ENCODE assay signal across 7 cellular contexts in genomic region chr5:97182571-97183099, GRCh38. TPM values are rescaled to one million over a fixed set of nuclear protein-coding genes. Genes with fewer than 3 reads are reported as not detected.
DNase-seq lines count a peak whose midpoint lies in the region; ATAC-seq, FAIRE-seq and TF ChIP-seq lines count a peak whose summit lies in the region.

No MANE protein-coding gene starts in this region.

- TF ChIP-seq CTCF in RWPE2 (IDR thresholded peaks at IDR 0.05; ENCODE audit: poor library complexity, severe bottlenecking) (no peak), esophagus muscularis mucosa (IDR thresholded peaks at IDR 0.05) (no peak), parathyroid adenoma (IDR thresholded peaks at IDR 0.05) (no peak), D721Med (IDR thresholded peaks at IDR 0.05; ENCODE audit: insufficient read depth, missing control alignments) (no peak)

- H3K27me3 ChIP-seq in RWPE2 (ENCODE audit: insufficient read depth, poor library complexity, severe bottlenecking) (no peaks in the 10 kb centered on the region), esophagus muscularis mucosa (no peaks in the 10 kb centered on the region), parathyroid adenoma (ENCODE audit: control insufficient read depth, insufficient read depth, low read length) (no peaks in the 10 kb centered on the region)

- H3K4me2 ChIP-seq in parathyroid adenoma (ENCODE audit: low read length): peak overlapping the region; percentile 76

- peaks cover 3% of the 10 kb centered on the region for H3K79me2 ChIP-seq in parathyroid adenoma

- TF ChIP-seq EP300 in esophagus muscularis mucosa (IDR thresholded peaks at IDR 0.05): no peak

- H3K27ac ChIP-seq in RWPE2 (ENCODE audit: poor library complexity, severe bottlenecking) (peak overlapping the region; percentile 84), esophagus muscularis mucosa (replicated peaks in 1 of 4) (peak overlapping the region; percentile 84 to 88 (median 86)), parathyroid adenoma (peak overlapping the region; percentile 86)

- intact Hi-C loops in esophagus muscularis mucosa (cut with DNase I): no loop called here

- H3K4me3 ChIP-seq in RWPE2 (ENCODE audit: severe bottlenecking) (peak overlapping the region; percentile 51), esophagus muscularis mucosa (peak overlapping the region; percentile 79 to 81 (median 80)), parathyroid adenoma (ENCODE audit: low read depth, low read length) (peak overlapping the region; percentile 96)

- H3K4me1 ChIP-seq in RWPE2 (ENCODE audit: insufficient read depth, poor library complexity, severe bottlenecking): peaks cover 14% of the 10 kb centered on the region
- H3K4me1 ChIP-seq in esophagus muscularis mucosa: peaks cover 24 to 30% (median 29%) of the 10 kb centered on the region in 4 donors
- H3K4me1 ChIP-seq in parathyroid adenoma: peaks cover 3% of the 10 kb centered on the region

- peak overlapping the region; percentile 41 for H3K9ac ChIP-seq in parathyroid adenoma

- TF ChIP-seq POLR2A in esophagus muscularis mucosa (IDR thresholded peaks at IDR 0.05; ENCODE audit: low read depth): no peak

- peak overlapping the region; percentile 93 for H2AFZ ChIP-seq in parathyroid adenoma

- ATAC-seq in RWPE2 (ENCODE audit: low read depth) (no peak), GM21737 (IDR thresholded peaks at IDR 0.05; ENCODE audit: unreplicated experiment) (no peak)

- DNase-seq in GM19239 (ENCODE audit: insufficient read length, low spot score): no peak
- no peak for DNase-seq in RWPE2 (ENCODE audit: low spot score)
- no peak for DNase-seq in esophagus muscularis mucosa (ENCODE audit: extremely low spot score)
- DNase-seq in HuH-7 (ENCODE audit: low spot score): no peak
- DNase-seq in D721Med (ENCODE audit: insufficient read length, low spot score): no peak

- 0% methylated on average over 12 of the region's 12 CpGs for WGBS in esophagus muscularis mucosa

- FAIRE-seq in GM19239 (lab: Jason Lieb, UNC): peak; percentile 61
- FAIRE-seq in D721Med (lab: Jason Lieb, UNC): no peak

- H3K9me3 ChIP-seq in RWPE2 (ENCODE audit: severe bottlenecking): no peaks in the 10 kb centered on the region
- no peaks in the 10 kb centered on the region for H3K9me3 ChIP-seq in esophagus muscularis mucosa
- no peaks in the 10 kb centered on the region for H3K9me3 ChIP-seq in parathyroid adenoma (ENCODE audit: control insufficient read depth, low read length)

- H3K36me3 ChIP-seq in RWPE2 (ENCODE audit: low read depth) (peaks cover 26% of the 10 kb centered on the region), esophagus muscularis mucosa (peaks cover 13 to 23% (median 15%) of the 10 kb centered on the region in 4 donors), parathyroid adenoma (ENCODE audit: control insufficient read depth, insufficient read depth, low read length) (no peaks in the 10 kb centered on the region)

RNA-seq across cellular contexts. Expression of gene RIOK2, which starts 0.4 kb away (rescaled TPM):
- total RNA-seq in esophagus muscularis mucosa: 10 to 100 TPM in 3 of 4 donors, 1 to 10 TPM in 1; 9.4 to 28.8 (median 18.7) TPM

RNA-seq across cellular contexts. Expression of gene LIX1, which starts 40.2 kb away (rescaled TPM):
- total RNA-seq in esophagus muscularis mucosa: 1 to 10 TPM in 1 of 4 donors, under 1 TPM in 3; 0.42 to 1.2 (median 0.67) TPM
